ENCODE assay signal across 8 cellular contexts in genomic region chr6:107819976-107820551, GRCh38. TPM values are rescaled to one million over a fixed set of nuclear protein-coding genes. Genes with fewer than 3 reads are reported as not detected.
DNase-seq lines count a peak whose midpoint lies in the region; ATAC-seq and TF ChIP-seq lines count a peak whose summit lies in the region.

No MANE protein-coding gene starts in this region.

- 6 to 8% methylated on average over 8 of the region's 8 CpGs for WGBS in GM23248 (ENCODE audit: low coverage in 1 of 2, low lambda C conversion rate in 2 of 2, missing lambda C conversion rate in 2 of 2), 2 experiments
- 55% methylated on average over 8 of the region's 8 CpGs for WGBS in esophagus muscularis mucosa

- H3K4me1 ChIP-seq in GM23248 (ENCODE audit: insufficient read depth) = peaks cover 18% of the 10 kb centered on the region
- peaks cover 0 to 18% (median 14%) of the 10 kb centered on the region in 4 donors for H3K4me1 ChIP-seq in esophagus muscularis mucosa
- H3K4me1 ChIP-seq in rectal smooth muscle tissue (ENCODE audit: control insufficient read depth, insufficient read depth, low read length) = peaks cover 5% of the 10 kb centered on the region

- peaks cover 6% of the 10 kb centered on the region; the same call in 1 of the 2 replicates for H3F3A ChIP-seq in GM23248 (ENCODE audit: insufficient read depth)

- H3K9me2 ChIP-seq in GM23248 (ENCODE audit: insufficient read depth) = no peaks in the 10 kb centered on the region

- no peak for TF ChIP-seq POLR2A in esophagus muscularis mucosa (IDR thresholded peaks at IDR 0.05; ENCODE audit: low read depth)

- peak overlapping the region; percentile 67 for H2AFZ ChIP-seq in GM23248

- no peaks in the 10 kb centered on the region for H3K79me2 ChIP-seq in GM23248 (ENCODE audit: insufficient read depth)

- no peak overlapping the region for H3K9ac ChIP-seq in GM23248
- no peak overlapping the region for H3K9ac ChIP-seq in rectal smooth muscle tissue (ENCODE audit: low read length)

- no peak for TF ChIP-seq CTCF in esophagus muscularis mucosa (IDR thresholded peaks at IDR 0.05)

- H3K9me3 ChIP-seq in GM23248 (ENCODE audit: low read depth) (no peaks in the 10 kb centered on the region), esophagus muscularis mucosa (no peaks in the 10 kb centered on the region)

- intact Hi-C loops in esophagus muscularis mucosa (cut with DNase I) = no loop called here

- TF ChIP-seq EP300 in esophagus muscularis mucosa (IDR thresholded peaks at IDR 0.05) = no peak

- H3K27ac ChIP-seq in GM23248 (no peak overlapping the region), esophagus muscularis mucosa (replicated peaks in 1 of 4) (no peak overlapping the region), rectal smooth muscle tissue (ENCODE audit: low read depth, low read length) (no peak overlapping the region)

- H3K27me3 ChIP-seq in GM23248 (replicated peaks; ENCODE audit: insufficient read depth) (peaks cover 27% of the 10 kb centered on the region; the same call in 1 of the 2 replicates), esophagus muscularis mucosa (peaks cover 0 to 7% (median 0%) of the 10 kb centered on the region in 4 donors), rectal smooth muscle tissue (ENCODE audit: control insufficient read depth, insufficient read depth, low read length) (no peaks in the 10 kb centered on the region)

- no peak for ATAC-seq in GM21717 (IDR thresholded peaks at IDR 0.05; ENCODE audit: unreplicated experiment)
- no peak for ATAC-seq in GM21619 (IDR thresholded peaks at IDR 0.05; ENCODE audit: unreplicated experiment)
- ATAC-seq in HG03097 (IDR thresholded peaks at IDR 0.05; ENCODE audit: low FRiP score, unreplicated experiment) = no peak
- ATAC-seq in GM18858 (IDR thresholded peaks at IDR 0.05; ENCODE audit: unreplicated experiment) = no peak

- H3K4me3 ChIP-seq in GM23248 = peak overlapping the region; percentile 63
- peak overlapping the region in 3 of 4 donors; percentile 17 to 31 (median 17) for H3K4me3 ChIP-seq in esophagus muscularis mucosa
- peak overlapping the region; percentile 47 for H3K4me3 ChIP-seq in rectal smooth muscle tissue (ENCODE audit: low read length)

- H3K4me2 ChIP-seq in GM23248 (ENCODE audit: unreplicated experiment) = peak overlapping the region; percentile 72

- in situ Hi-C loops in GM23248 (cut with MboI) = no loop called here

- H3K36me3 ChIP-seq in GM23248 (ENCODE audit: low read depth) (no peaks in the 10 kb centered on the region), esophagus muscularis mucosa (no peaks in the 10 kb centered on the region), rectal smooth muscle tissue (ENCODE audit: control insufficient read depth, insufficient read depth, low read length) (no peaks in the 10 kb centered on the region)

- DNase-seq in GM23248 (peak; percentile 71), esophagus muscularis mucosa (ENCODE audit: extremely low spot score) (peak; percentile 89)
- DNase-seq in activated CD4-positive, alpha-beta T cell treated with anti-CD3 and anti-CD28 coated beads for 1 hour = peak; percentile 22

- H4K20me1 ChIP-seq in GM23248 (ENCODE audit: insufficient read depth) = no peaks in the 10 kb centered on the region

RNA-seq across cellular contexts. Expression of gene SCML4, which starts 4.0 kb away (rescaled TPM):
- total RNA-seq in GM23248 (2014; rRNA removed; shearing (Covaris generic)) = not detected in 2 replicates
- polyA plus RNA-seq in GM23248 (2016; fragmentation: Nextera tagmentation; extraction: Ambion mirVana) = not detected in 2 replicates
- total RNA-seq in esophagus muscularis mucosa = 1 to 10 TPM in 1 of 4 donors, under 1 TPM in 3; 0.32 to 1.2 (median 0.38) TPM

Comparison
In these comparisons a context has a peak if more than half of its experiments do, and no peak if none do; other contexts are left out.
1. DNase-seq: peak in every context shown above with its lines; median percentile 89 in esophagus muscularis mucosa; 71 in GM23248; 22 in activated CD4-positive, alpha-beta T cell treated with anti-CD3 and anti-CD28 coated beads for 1 hour.